ENCODE assay signal across 8 cellular contexts in genomic region chr15:31435256-31435781, GRCh38.
DNase-seq lines count a peak whose midpoint lies in the region; ATAC-seq and FAIRE-seq lines count a peak whose summit lies in the region.

No MANE protein-coding gene starts in this region.

- H3K9me3 ChIP-seq in mesodermal cell (ENCODE audit: control insufficient read depth, low read length): no peaks in the 10 kb centered on the region

- H3K4me3 Mint-ChIP-seq in activated CD4-positive, alpha-beta memory T cell treated with anti-CD3 and anti-CD28 coated beads for 36 hours: peak overlapping the region; percentile 64

- H3K27me3 Mint-ChIP-seq in activated CD4-positive, alpha-beta memory T cell treated with anti-CD3 and anti-CD28 coated beads for 36 hours: no peaks in the 10 kb centered on the region

- FAIRE-seq in GM18507 (lab: Jason Lieb, UNC): peak; percentile 100

- no peaks in the 10 kb centered on the region for H3K36me3 ChIP-seq in mesodermal cell (ENCODE audit: control insufficient read depth, insufficient read depth, low read length)

- H3K27ac Mint-ChIP-seq in activated CD4-positive, alpha-beta memory T cell treated with anti-CD3 and anti-CD28 coated beads for 36 hours: peak overlapping the region; percentile 99

- peak overlapping the region; percentile 6 for H3K27ac ChIP-seq in mesodermal cell (ENCODE audit: low read depth, low read length, severe bottlenecking)

- CTCF ChIA-PET in activated CD4-positive, alpha-beta memory T cell treated with anti-CD3 and anti-CD28 coated beads for 36 hours (lab: Charles Lee): interaction anchor here (0.8 to 12.9 kb wide), 38 partner anchors 8 to 235 kb away, joined by 3 to 312 read pairs (median 6); partner anchors contain the start of gene KLF13

- no peaks in the 10 kb centered on the region for H3K36me3 Mint-ChIP-seq in activated CD4-positive, alpha-beta memory T cell treated with anti-CD3 and anti-CD28 coated beads for 36 hours

- H3K4me1 Mint-ChIP-seq in activated CD4-positive, alpha-beta memory T cell treated with anti-CD3 and anti-CD28 coated beads for 36 hours (ENCODE audit: low read depth): peaks cover 76% of the 10 kb centered on the region

- peak; percentile 69 for DNase-seq in 8988T
- DNase-seq in GM18507 (ENCODE audit: extremely low spot score, insufficient read length, low read depth): peak; percentile 68
- DNase-seq in NCI-H526 treated with DMSO at 0.1 percent for 48 hours (lab: John Stamatoyannopoulos, UW): peak; percentile 57
- peak; percentile 92 for DNase-seq in activated CD4-positive, alpha-beta memory T cell treated with anti-CD3 and anti-CD28 coated beads for 36 hours
- peak; percentile 59 for DNase-seq in effector CD8-positive, alpha-beta T cell (lab: John Stamatoyannopoulos, UW)
- DNase-seq in stimulated activated CD8-positive, alpha-beta memory T cell treated with anti-CD3 and anti-CD28 coated beads, Interleukin-15, amount 100 ng/mL, for 1 hour (ENCODE audit: low read depth): peak; percentile 41

- intact Hi-C loops in activated CD4-positive, alpha-beta memory T cell treated with anti-CD3 and anti-CD28 coated beads for 36 hours (cut with micrococcal nuclease): loop anchor here (1.0 to 5.0 kb wide), 13 partner anchors 24 to 542 kb away; partner anchors contain the start of gene MTMR10

- no peaks in the 10 kb centered on the region for H3K9me3 Mint-ChIP-seq in activated CD4-positive, alpha-beta memory T cell treated with anti-CD3 and anti-CD28 coated beads for 36 hours

- POLR2A ChIA-PET in activated CD4-positive, alpha-beta memory T cell treated with anti-CD3 and anti-CD28 coated beads for 36 hours (lab: Charles Lee): interaction anchor here (0.8 to 5.2 kb wide), 25 partner anchors 14 to 220 kb away, joined by 3 to 49 read pairs (median 7); partner anchors contain the start of gene KLF13

- no peak overlapping the region for H3K4me3 ChIP-seq in mesodermal cell (ENCODE audit: extremely low read depth, insufficient read depth, low read length, poor library complexity, severe bottlenecking)

- peaks cover 17% of the 10 kb centered on the region for H3K4me1 ChIP-seq in mesodermal cell (ENCODE audit: control insufficient read depth, insufficient read depth, low read length, poor library complexity, severe bottlenecking)

- peak; percentile 63 for ATAC-seq in HG03025 (IDR thresholded peaks at IDR 0.05; ENCODE audit: low FRiP score, unreplicated experiment)

- WGBS in mesodermal cell (ENCODE audit: insufficient coverage in 2 of 2), 2 experiments: 17 to 24% methylated on average over 9 to 13 of the region's 14 CpGs

Comparison
In these comparisons a context has a peak if more than half of its experiments do, and no peak if none do; other contexts are left out.
1. DNase-seq: peak in every context shown above with its lines; median percentile 92 in activated CD4-positive, alpha-beta memory T cell treated with anti-CD3 and anti-CD28 coated beads for 36 hours; 69 in 8988T; 68 in GM18507; 59 in effector CD8-positive, alpha-beta T cell; 57 in NCI-H526 treated with DMSO at 0.1 percent for 48 hours; 41 in stimulated activated CD8-positive, alpha-beta memory T cell treated with anti-CD3 and anti-CD28 coated beads, Interleukin-15, amount 100 ng/mL, for 1 hour.